Comparison of ENCODE assay signal across 20 cellular contexts in genomic region chr7:1007901-1008300, GRCh38. TPM values are rescaled to one million over a fixed set of nuclear protein-coding genes. Genes with fewer than 3 reads are reported as not detected.
"Had no signal": no experiment of that assay in that cellular context is flagged by ENCODE, and none has a peak within 500 bp of the region (broad histone marks: within the 10 kb centered on the region; RNA-seq: fewer than 3 reads in every experiment).

No MANE protein-coding gene starts in this region.

- H3K27me3 ChIP-seq: esophagus squamous epithelium, right atrium auricular region, upper lobe of right lung had no signal

- H3K9me3 ChIP-seq: esophagus squamous epithelium, right atrium auricular region, upper lobe of right lung had no signal

- DNase-seq: activated CD4-positive, alpha-beta T cell treated with anti-CD3 and anti-CD28 coated beads, Interleukin-2, amount 10 ng/mL, durations not matched to agents 24 days and 14 days; activated CD4-positive, CD25-positive, alpha-beta regulatory T cell; activated naive CD4-positive, alpha-beta T cell; activated naive CD8-positive, alpha-beta T cell treated with anti-CD3 and anti-CD28 coated beads, Interleukin-2, amount 10 ng/mL, durations not matched to agents 7 days and 5 days; central memory CD4-positive, alpha-beta T cell; esophagus squamous epithelium; hippocampal formation; kidney; left ventricle myocardium superior; natural killer cell; posterior cingulate gyrus; stimulated activated CD4-positive, alpha-beta T cell treated with anti-CD3 and anti-CD28 coated beads, Interleukin-4, amount 100 ng/mL, for 4 hours; stimulated activated CD8-positive, alpha-beta memory T cell treated with anti-CD3 and anti-CD28 coated beads, Interleukin-4, amount 100 ng/mL, for 48 hours; stimulated activated naive CD4-positive, alpha-beta T cell treated with Interleukin-2 at 50 U/mL for 16 hours; upper lobe of right lung had no signal

- ATAC-seq: left ventricle myocardium superior, natural killer cell, upper lobe of right lung had no signal

- H3K4me1 ChIP-seq: right atrium auricular region, upper lobe of right lung had no signal

- H3K4me3 ChIP-seq: coronary artery, esophagus squamous epithelium, right atrium auricular region, skin epidermis, upper lobe of right lung had no signal

- H3K27ac ChIP-seq: coronary artery, esophagus squamous epithelium, right atrium auricular region, skin epidermis, upper lobe of right lung had no signal

RNA-seq across cellular contexts. Expression of gene CYP2W1, which starts 24.9 kb away (rescaled TPM):
- total RNA-seq: activated CD4-positive, alpha-beta T cell treated with anti-CD3 and anti-CD28 coated beads, Interleukin-2, amount 10 ng/mL, durations not matched to agents 24 days and 14 days; activated naive CD8-positive, alpha-beta T cell treated with anti-CD3 and anti-CD28 coated beads, Interleukin-2, amount 10 ng/mL, durations not matched to agents 7 days and 5 days; left ventricle myocardium superior; natural killer cell; right atrium auricular region; temporal lobe; upper lobe of right lung had no signal

RNA-seq across cellular contexts. Expression of gene GPR146, which starts 36.4 kb away (rescaled TPM):
- total RNA-seq: fibroblast of villous mesenchyme had no signal
